In genomic region chr19:29717051-29717450, GRCh38 we compare ENCODE assay signal across 8 cellular contexts.
"Had no signal": no experiment of that assay in that cellular context is flagged by ENCODE, and none has a peak within 500 bp of the region (broad histone marks: within the 10 kb centered on the region; RNA-seq: fewer than 3 reads in every experiment).

No MANE protein-coding gene starts in this region.

- H3K4me1 ChIP-seq: foreskin keratinocyte had no signal

- H3K27me3 ChIP-seq: body of pancreas, right atrium auricular region, suprapubic skin, upper lobe of left lung had no signal

- H3K27me3 Mint-ChIP-seq: activated naive CD8-positive, alpha-beta T cell had no signal

- H3K9me3 ChIP-seq: body of pancreas, right atrium auricular region, suprapubic skin, upper lobe of left lung had no signal

- H3K36me3 Mint-ChIP-seq: activated naive CD8-positive, alpha-beta T cell had no signal

- H3K9me3 Mint-ChIP-seq: nephron progenitor cell had no signal

- H3K4me3 ChIP-seq: body of pancreas had no signal

- DNase-seq: cortex of kidney had no signal

- H3K36me3 ChIP-seq: right atrium auricular region, suprapubic skin, upper lobe of left lung had no signal

- H3K27ac ChIP-seq: foreskin keratinocyte had no signal
